Comparison of ENCODE assay signal across 13 cellular contexts in genomic region chr22:40243891-40244290, GRCh38.
DNase-seq lines count a peak whose midpoint lies in the region; ATAC-seq and TF ChIP-seq lines count a peak whose summit lies in the region.
"Had no signal": no experiment of that assay in that cellular context is flagged by ENCODE, and none has a peak within 500 bp of the region (broad histone marks: within the 10 kb centered on the region; RNA-seq: fewer than 3 reads in every experiment).

No MANE protein-coding gene starts in this region.

- no peak for ATAC-seq in HG03135 (IDR thresholded peaks at IDR 0.05; ENCODE audit: unreplicated experiment)

- H3K4me1 ChIP-seq in adrenal gland (replicated peaks in 1 of 2), result peaks cover 7 to 33% of the 10 kb centered on the region in 2 donors

- intact Hi-C loops in CD14-positive monocyte (cut with micrococcal nuclease), result no loop called here
- intact Hi-C loops in adrenal gland (cut with DNase I), result no loop called here

- no peak for TF ChIP-seq CTCF in CD14-positive monocyte (IDR thresholded peaks at IDR 0.05)
- TF ChIP-seq CTCF in adrenal gland (IDR thresholded peaks at IDR 0.05), result no peak

- no peaks in the 10 kb centered on the region for H3K36me3 ChIP-seq in adrenal gland (replicated peaks in 1 of 2)

- H3K27ac ChIP-seq in adrenal gland, result no peak overlapping the region

- H3K4me3 ChIP-seq in adrenal gland, result no peak overlapping the region
- H3K4me3 ChIP-seq: Peyer's patch had no signal

- no peaks in the 10 kb centered on the region for H3K9me3 ChIP-seq in adrenal gland (replicated peaks in 1 of 3)
- H3K9me3 ChIP-seq: Peyer's patch had no signal

- DNase-seq in CD14-positive monocyte (ENCODE audit: low spot score) (no peak), GDM1 (lab: John Stamatoyannopoulos, UW) (peak; percentile 58), globus pallidus (ENCODE audit: low spot score) (peak; percentile 8), iPS-NIHi7 (ENCODE audit: extremely low spot score) (no peak), HPDE6-E6E7 (ENCODE audit: extremely low spot score) (no peak), adrenal gland (no peak)
- DNase-seq: aorta, dermis blood vessel endothelial cell, mammary epithelial cell, NCI-H1417, Peyer's patch had no signal

- peaks cover 36% of the 10 kb centered on the region for H3K4me1 Mint-ChIP-seq in CD14-positive monocyte
- peaks cover 54% of the 10 kb centered on the region for H3K4me1 Mint-ChIP-seq in T-helper 1 cell treated with Interleukin-12 subunit alpha and Interleukin-12 subunit beta and Interleukin-4 antibody, amounts not matched to agents 30 μg/mL and 1 μg/mL, for 36 hours (ENCODE audit: low read depth)

- no peak for TF ChIP-seq POLR2A in adrenal gland (IDR thresholded peaks at IDR 0.05)

- no peaks in the 10 kb centered on the region for H3K27me3 Mint-ChIP-seq in CD14-positive monocyte (ENCODE audit: low read depth in 3 of 3)
- H3K27me3 Mint-ChIP-seq in T-helper 1 cell treated with Interleukin-12 subunit alpha and Interleukin-12 subunit beta and Interleukin-4 antibody, amounts not matched to agents 30 μg/mL and 1 μg/mL, for 36 hours (ENCODE audit: low read depth), result no peaks in the 10 kb centered on the region

- 78 to 92% (median 87%) methylated on average over 2 of the region's 2 CpGs for WGBS in adrenal gland, 4 donors

- no peaks in the 10 kb centered on the region for H3K27me3 ChIP-seq in adrenal gland
- H3K27me3 ChIP-seq: Peyer's patch had no signal

- H3K36me3 Mint-ChIP-seq in CD14-positive monocyte, result peaks cover 19 to 31% of the 10 kb centered on the region in 2 donors
- H3K36me3 Mint-ChIP-seq in T-helper 1 cell treated with Interleukin-12 subunit alpha and Interleukin-12 subunit beta and Interleukin-4 antibody, amounts not matched to agents 30 μg/mL and 1 μg/mL, for 36 hours (ENCODE audit: low read depth), result peaks cover 22% of the 10 kb centered on the region

- peak overlapping the region in 4 of 7 donors; percentile 46 to 79 (median 73) for H3K27ac Mint-ChIP-seq in CD14-positive monocyte
- peak overlapping the region; percentile 17 for H3K27ac Mint-ChIP-seq in T-helper 1 cell treated with Interleukin-12 subunit alpha and Interleukin-12 subunit beta and Interleukin-4 antibody, amounts not matched to agents 30 μg/mL and 1 μg/mL, for 36 hours

- H3K4me3 Mint-ChIP-seq in CD14-positive monocyte, result peak overlapping the region in 1 of 2 donors; percentile 48
- peak overlapping the region; percentile 32 for H3K4me3 Mint-ChIP-seq in T-helper 1 cell treated with Interleukin-12 subunit alpha and Interleukin-12 subunit beta and Interleukin-4 antibody, amounts not matched to agents 30 μg/mL and 1 μg/mL, for 36 hours

- H3K9me3 Mint-ChIP-seq in CD14-positive monocyte, result peaks cover 0 to 2% (median 0%) of the 10 kb centered on the region in 7 donors
- H3K9me3 Mint-ChIP-seq in T-helper 1 cell treated with Interleukin-12 subunit alpha and Interleukin-12 subunit beta and Interleukin-4 antibody, amounts not matched to agents 30 μg/mL and 1 μg/mL, for 36 hours, result no peaks in the 10 kb centered on the region

Comparison
In these comparisons a context has a peak if more than half of its experiments do, and no peak if none do; other contexts are left out.
1. DNase-seq: peak in GDM1 (single experiment) and globus pallidus (single experiment); none in CD14-positive monocyte (single experiment), iPS-NIHi7 (single experiment), HPDE6-E6E7 (single experiment) and adrenal gland (0 of 7).